8 cellular contexts compared by ENCODE assay signal in genomic region chr13:49585220-49586157, GRCh38. TPM values are rescaled to one million over a fixed set of nuclear protein-coding genes. Genes with fewer than 3 reads are reported as not detected.
DNase-seq lines count a peak whose midpoint lies in the region; ATAC-seq and TF ChIP-seq lines count a peak whose summit lies in the region.

Gene RCBTB1, minus strand, starts transcription at chr13:49585558. Its CDS starts 18,279 bp downstream, at chr13:49567279.

- H3K4me1 ChIP-seq in DOHH2 (ENCODE audit: control insufficient read depth, low read length) (peaks cover 30% of the 10 kb centered on the region), SJCRH30 (no peaks in the 10 kb centered on the region), neutrophil (ENCODE audit: control insufficient read depth in 1 of 2, insufficient read depth in 1 of 2, low read depth in 1 of 2, low read length in 1 of 2) (peaks cover 14 to 16% of the 10 kb centered on the region in 2 experiments)

- H3K4me3 Mint-ChIP-seq in activated naive CD4-positive, alpha-beta T cell treated with anti-CD3 and anti-CD28 coated beads, Interleukin-2, amount 10 ng/mL, durations not matched to agents 7 days and 5 days = peak within 1 kb of the TSS; percentile 81

- H3K27ac Mint-ChIP-seq in activated naive CD4-positive, alpha-beta T cell treated with anti-CD3 and anti-CD28 coated beads, Interleukin-2, amount 10 ng/mL, durations not matched to agents 7 days and 5 days = peak within 1 kb of the TSS; percentile 89

- peaks cover 8% of the 10 kb centered on the region for H3F3A ChIP-seq in DOHH2 (ENCODE audit: control insufficient read depth, insufficient read depth)

- H3K4me2 ChIP-seq in DOHH2 (ENCODE audit: low read length) = peak within 1 kb of the TSS; percentile 94

- H3K27ac ChIP-seq in DOHH2 (ENCODE audit: low read depth, low read length) = peak within 1 kb of the TSS; percentile 80
- H3K27ac ChIP-seq in SJCRH30 = peak within 1 kb of the TSS; percentile 68
- H3K27ac ChIP-seq in neutrophil = peak within 1 kb of the TSS; percentile 60
- H3K27ac ChIP-seq in substantia nigra (ENCODE audit: low read depth, low read length, poor library complexity, severe bottlenecking) = peak within 1 kb of the TSS; percentile 91

- H3K27me3 ChIP-seq in DOHH2 (ENCODE audit: control insufficient read depth, low read length) (no peaks in the 10 kb centered on the region), SJCRH30 (no peaks in the 10 kb centered on the region), neutrophil (peaks cover 5% of the 10 kb centered on the region)

- H3K4me3 ChIP-seq in DOHH2 (ENCODE audit: low read length) (peak within 1 kb of the TSS; percentile 97), SJCRH30 (peak within 1 kb of the TSS; percentile 92), neutrophil (ENCODE audit: low read depth in 1 of 2, low read length in 1 of 2) (peak within 1 kb of the TSS; percentile 73 to 87)
- peak within 1 kb of the TSS; percentile 84 for H3K4me3 ChIP-seq in Jurkat, Clone E6-1 (ENCODE audit: low read length)

- no peaks in the 10 kb centered on the region for H4K20me1 ChIP-seq in DOHH2 (ENCODE audit: control insufficient read depth, insufficient read depth, low read depth, low read length)

- H3K9me3 ChIP-seq in DOHH2 (ENCODE audit: control insufficient read depth, insufficient read depth, low read length) (no peaks in the 10 kb centered on the region), SJCRH30 (replicated peaks) (no peaks in the 10 kb centered on the region), neutrophil (no peaks in the 10 kb centered on the region)

- peak; percentile 32 for DNase-seq in Jurkat, Clone E6-1 (ENCODE audit: low read depth, low spot score)
- peak; percentile 59 to 79 for DNase-seq in SJCRH30
- peak; percentile 82 for DNase-seq in activated naive CD4-positive, alpha-beta T cell treated with anti-CD3 and anti-CD28 coated beads, Interleukin-2, amount 10 ng/mL, durations not matched to agents 7 days and 5 days
- peak; percentile 95 for DNase-seq in germinal center (ENCODE audit: low spot score)
- peak in 47 of 49 donors; percentile 23 to 93 (median 69) for DNase-seq in substantia nigra (lab: John Stamatoyannopoulos, UW)

- peaks cover 9% of the 10 kb centered on the region for H3K27me3 Mint-ChIP-seq in activated naive CD4-positive, alpha-beta T cell treated with anti-CD3 and anti-CD28 coated beads, Interleukin-2, amount 10 ng/mL, durations not matched to agents 7 days and 5 days

- peaks cover 19% of the 10 kb centered on the region for H3K36me3 ChIP-seq in DOHH2 (ENCODE audit: control insufficient read depth, low read length)
- H3K36me3 ChIP-seq in SJCRH30 = no peaks in the 10 kb centered on the region
- no peaks in the 10 kb centered on the region for H3K36me3 ChIP-seq in neutrophil

- CTCF ChIA-PET in activated naive CD4-positive, alpha-beta T cell treated with anti-CD3 and anti-CD28 coated beads, Interleukin-2, amount 10 ng/mL, durations not matched to agents 7 days and 5 days (lab: Charles Lee) = no interaction called here

- no peak for TF ChIP-seq CTCF in DOHH2 (IDR thresholded peaks at IDR 0.05; ENCODE audit: low read depth, low read length, poor library complexity, severe bottlenecking)
- no peak for TF ChIP-seq CTCF in neutrophil (IDR thresholded peaks at IDR 0.05)

- H3K9me2 ChIP-seq in DOHH2 (replicated peaks; ENCODE audit: control insufficient read depth, low read length) = no peaks in the 10 kb centered on the region

- peaks cover 44% of the 10 kb centered on the region for H3K79me2 ChIP-seq in DOHH2 (ENCODE audit: control insufficient read depth, low read length)

- H3K9me3 Mint-ChIP-seq in activated naive CD4-positive, alpha-beta T cell treated with anti-CD3 and anti-CD28 coated beads, Interleukin-2, amount 10 ng/mL, durations not matched to agents 7 days and 5 days = no peaks in the 10 kb centered on the region

- peaks cover 12% of the 10 kb centered on the region for H3K36me3 Mint-ChIP-seq in activated naive CD4-positive, alpha-beta T cell treated with anti-CD3 and anti-CD28 coated beads, Interleukin-2, amount 10 ng/mL, durations not matched to agents 7 days and 5 days

- H3K4me1 Mint-ChIP-seq in activated naive CD4-positive, alpha-beta T cell treated with anti-CD3 and anti-CD28 coated beads, Interleukin-2, amount 10 ng/mL, durations not matched to agents 7 days and 5 days = peaks cover 37% of the 10 kb centered on the region

- ATAC-seq in GM21576 (IDR thresholded peaks at IDR 0.05; ENCODE audit: unreplicated experiment) = peak; percentile 87

RNA-seq across cellular contexts. Expression of gene RCBTB1, which starts in this region (rescaled TPM):
- 21.1 TPM for polyA plus RNA-seq in Jurkat, Clone E6-1 (2012; ENCODE audit: insufficient read depth, insufficient read length)
- total RNA-seq in SJCRH30 (2014; rRNA removed; shearing (Covaris generic)) = 22.6 and 23.4 TPM in 2 replicates

Comparison
In these comparisons a context has a peak if more than half of its experiments do, and no peak if none do; other contexts are left out.
1. Peak in every context shown above with its lines: DNase-seq, ATAC-seq, H3K4me3 ChIP-seq and H3K27ac ChIP-seq.
2. DNase-seq: peak in every context shown above with its lines; median percentile 95 in germinal center; 82 in activated naive CD4-positive, alpha-beta T cell treated with anti-CD3 and anti-CD28 coated beads, Interleukin-2, amount 10 ng/mL, durations not matched to agents 7 days and 5 days; 69 in SJCRH30; 69 in substantia nigra; 32 in Jurkat, Clone E6-1.